In genomic region chr10:29297678-29298077, GRCh38 we compare ENCODE assay signal across 1 cellular context.
TF ChIP-seq lines count a peak whose summit lies in the region.

No MANE protein-coding gene starts in this region.

TF ChIP-seq in K562, 482 proteins besides CTCF, POLR2A, EP300 and RAD21 (continued from another document):
- TF ChIP-seq PKNOX1 (IDR thresholded peaks at IDR 0.05): no peak
